14 cellular contexts compared by ENCODE assay signal in genomic region chr14:91405724-91406435, GRCh38. TPM values are rescaled to one million over a fixed set of nuclear protein-coding genes. Genes with fewer than 3 reads are reported as not detected.
DNase-seq lines count a peak whose midpoint lies in the region; ATAC-seq, FAIRE-seq and TF ChIP-seq lines count a peak whose summit lies in the region.
"Had no signal": no experiment of that assay in that cellular context is flagged by ENCODE, and none has a peak within 500 bp of the region (broad histone marks: within the 10 kb centered on the region; RNA-seq: fewer than 3 reads in every experiment).

No MANE protein-coding gene starts in this region.

- no peaks in the 10 kb centered on the region for H3K27me3 Mint-ChIP-seq in activated naive CD4-positive, alpha-beta T cell treated with anti-CD3 and anti-CD28 coated beads, Interleukin-2, amount 50 U/mL, for 24 hours
- no peaks in the 10 kb centered on the region for H3K27me3 Mint-ChIP-seq in T-cell
- H3K27me3 Mint-ChIP-seq in effector memory CD8-positive, alpha-beta T cell: no peaks in the 10 kb centered on the region

- peak overlapping the region; percentile 92 for H3K27ac Mint-ChIP-seq in activated naive CD4-positive, alpha-beta T cell treated with anti-CD3 and anti-CD28 coated beads, Interleukin-2, amount 50 U/mL, for 24 hours
- peak overlapping the region; percentile 94 for H3K27ac Mint-ChIP-seq in T-cell
- peak overlapping the region; percentile 91 to 93 for H3K27ac Mint-ChIP-seq in effector memory CD8-positive, alpha-beta T cell

- intact Hi-C loops in stomach (cut with DNase I; ENCODE audit: low total_unique reads): no loop called here

- 28 to 52% (median 38%) methylated on average over 7 of the region's 7 CpGs for WGBS in stomach, 5 donors

- H3K4me3 ChIP-seq in stomach: no peak overlapping the region

- ATAC-seq in T-cell (replicated peaks in 1 of 4) (no peak), GM18870 (IDR thresholded peaks at IDR 0.05; ENCODE audit: unreplicated experiment) (no peak)
- no peak for ATAC-seq in effector memory CD8-positive, alpha-beta T cell (replicated peaks)
- ATAC-seq: Panc1 had no signal

- peaks cover 9% of the 10 kb centered on the region for H3K36me3 Mint-ChIP-seq in activated naive CD4-positive, alpha-beta T cell treated with anti-CD3 and anti-CD28 coated beads, Interleukin-2, amount 50 U/mL, for 24 hours
- H3K36me3 Mint-ChIP-seq in T-cell: peaks cover 46% of the 10 kb centered on the region
- peaks cover 98% of the 10 kb centered on the region for H3K36me3 Mint-ChIP-seq in effector memory CD8-positive, alpha-beta T cell (ENCODE audit: insufficient read depth)

- no peaks in the 10 kb centered on the region for H3K9me3 Mint-ChIP-seq in activated naive CD4-positive, alpha-beta T cell treated with anti-CD3 and anti-CD28 coated beads, Interleukin-2, amount 50 U/mL, for 24 hours
- no peaks in the 10 kb centered on the region for H3K9me3 Mint-ChIP-seq in T-cell
- no peaks in the 10 kb centered on the region for H3K9me3 Mint-ChIP-seq in effector memory CD8-positive, alpha-beta T cell

- CTCF ChIA-PET in T-cell (lab: Charles Lee): interaction anchor here (0.5 to 0.9 kb wide), 3 partner anchors 10 to 119 kb away, joined by 3 to 11 read pairs (median 5); no protein-coding TSS in a partner anchor

- no peak for DNase-seq in activated naive CD4-positive, alpha-beta T cell treated with Interleukin-2 at 50 U/mL for 16 hours
- DNase-seq in T-cell (no peak), stomach (no peak), cortex of kidney (lab: John Stamatoyannopoulos, UW) (no peak), RCC 7860 (ENCODE audit: low spot score) (no peak)
- DNase-seq in effector memory CD8-positive, alpha-beta T cell: no peak
- DNase-seq: DMS79, foreskin keratinocyte, NCI-H1048 had no signal

- no peaks in the 10 kb centered on the region for H3K9me3 ChIP-seq in stomach

- peak overlapping the region in 4 of 5 donors; percentile 23 to 52 (median 42) for H3K27ac ChIP-seq in stomach
- H3K27ac ChIP-seq: foreskin keratinocyte, parathyroid adenoma had no signal

- H3K4me1 Mint-ChIP-seq in activated naive CD4-positive, alpha-beta T cell treated with anti-CD3 and anti-CD28 coated beads, Interleukin-2, amount 50 U/mL, for 24 hours: peaks cover 91% of the 10 kb centered on the region
- H3K4me1 Mint-ChIP-seq in T-cell: peaks cover 93 to 95% (median 94%) of the 10 kb centered on the region in 3 donors
- H3K4me1 Mint-ChIP-seq in effector memory CD8-positive, alpha-beta T cell (ENCODE audit: low read depth in 2 of 2): peaks cover 82 to 84% of the 10 kb centered on the region in 2 donors

- no peak for TF ChIP-seq EP300 in stomach (IDR thresholded peaks at IDR 0.05)

- TF ChIP-seq POLR2A in stomach (IDR thresholded peaks at IDR 0.05): no peak

- H3K27me3 ChIP-seq in stomach: no peaks in the 10 kb centered on the region
- H3K27me3 ChIP-seq: foreskin keratinocyte had no signal

- peak overlapping the region; percentile 82 for H3K4me3 Mint-ChIP-seq in activated naive CD4-positive, alpha-beta T cell treated with anti-CD3 and anti-CD28 coated beads, Interleukin-2, amount 50 U/mL, for 24 hours
- H3K4me3 Mint-ChIP-seq in T-cell: peak overlapping the region; percentile 68 to 81 (median 69)
- peak overlapping the region; percentile 79 to 96 for H3K4me3 Mint-ChIP-seq in effector memory CD8-positive, alpha-beta T cell

- POLR2A ChIA-PET in T-cell (lab: Charles Lee): interaction anchor here (0.7 to 1.0 kb wide), 2 partner anchors 10 kb away, joined by 4 to 9 read pairs; no protein-coding TSS in a partner anchor

- H3K36me3 ChIP-seq in stomach: peaks cover 2 to 17% (median 14%) of the 10 kb centered on the region in 4 donors

- H3K4me1 ChIP-seq in stomach: peaks cover 36 to 70% (median 64%) of the 10 kb centered on the region in 4 donors
- H3K4me1 ChIP-seq: foreskin keratinocyte had no signal

- FAIRE-seq in RCC 7860 (lab: Jason Lieb, UNC): no peak
- FAIRE-seq: urothelium cell line had no signal

- no peak for TF ChIP-seq CTCF in stomach (IDR thresholded peaks at IDR 0.05)

RNA-seq across cellular contexts. Expression of gene CCDC88C, which starts 11.7 kb away (rescaled TPM):
- total RNA-seq in T-cell (100 to 1,000 TPM; 260 to 368 (median 275) TPM), stomach (10 to 100 TPM; 19.3 to 66.9 (median 41.5) TPM)
- polyA plus RNA-seq in stomach: 10 to 100 TPM; 10.5 to 13.0 (median 12.4) TPM
